In genomic region chr17:27797390-27798091, GRCh38 we compare ENCODE assay signal across 1 cellular context.
TF ChIP-seq lines count a peak whose summit lies in the region.

No MANE protein-coding gene starts in this region.

TF ChIP-seq in HepG2, 621 proteins besides CTCF, POLR2A, EP300 and RAD21 (continued from another document and continues in another):
- TF ChIP-seq REST (IDR thresholded peaks at IDR 0.05; ENCODE audit: borderline replicate concordance in 1 of 2, low read depth in 1 of 2, low read length in 2 of 2) (no peak), NFKB2 (CRISPR knock-in tag; IDR thresholded peaks at IDR 0.05; ENCODE audit: borderline replicate concordance) (no peak), MAFF (IDR thresholded peaks at IDR 0.05; ENCODE audit: low read depth, low read length) (no peak), GPBP1L1 (CRISPR knock-in tag; IDR thresholded peaks at IDR 0.05) (no peak), SRSF9 (IDR thresholded peaks at IDR 0.05; ENCODE audit: borderline replicate concordance, insufficient read depth, low read depth, low read length, poor library complexity, severe bottlenecking) (no peak), ZNF563 (CRISPR knock-in tag; IDR thresholded peaks at IDR 0.05) (no peak), ARID4A (CRISPR knock-in tag; IDR thresholded peaks at IDR 0.05; ENCODE audit: borderline replicate concordance) (no peak), CHD2 (IDR thresholded peaks at IDR 0.05; ENCODE audit: low read depth, low read length) (no peak), CC2D1A (CRISPR knock-in tag; IDR thresholded peaks at IDR 0.05) (no peak), ASH2L (IDR thresholded peaks at IDR 0.05; ENCODE audit: insufficient read length, low read depth, low read length) (no peak), CEBPG (CRISPR knock-in tag; IDR thresholded peaks at IDR 0.05) (no peak), HIVEP1 (CRISPR knock-in tag; IDR thresholded peaks at IDR 0.05) (no peak), CEBPB (IDR thresholded peaks at IDR 0.05; ENCODE audit: borderline replicate concordance, low read depth, low read length) (no peak), STAT6 (CRISPR knock-in tag; IDR thresholded peaks at IDR 0.05; ENCODE audit: borderline replicate concordance) (no peak), GFI1 (CRISPR knock-in tag; IDR thresholded peaks at IDR 0.05; ENCODE audit: borderline replicate concordance) (peak; percentile 58; the same call in 1 of the 2 replicates), MIXL1 (CRISPR knock-in tag; IDR thresholded peaks at IDR 0.05) (0 out of 2 replicates have a peak, but pooled peaks have one; percentile 30), NFATC3 (CRISPR knock-in tag; IDR thresholded peaks at IDR 0.05) (no peak), ZBTB21 (CRISPR knock-in tag; IDR thresholded peaks at IDR 0.05) (no peak), ZNF569 (CRISPR knock-in tag; IDR thresholded peaks at IDR 0.05; ENCODE audit: borderline replicate concordance) (no peak), ZNF879 (CRISPR knock-in tag; IDR thresholded peaks at IDR 0.05) (no peak), KMT2B (CRISPR knock-in tag; IDR thresholded peaks at IDR 0.05) (no peak), ZNF354B (CRISPR knock-in tag; IDR thresholded peaks at IDR 0.05) (no peak), PBX3 (CRISPR knock-in tag; IDR thresholded peaks at IDR 0.05; ENCODE audit: borderline replicate concordance) (no peak), MED8 (CRISPR knock-in tag; IDR thresholded peaks at IDR 0.05; ENCODE audit: insufficient replicate concordance) (no peak), GRHL1 (CRISPR knock-in tag; conservative IDR thresholded peaks at IDR 0.05) (no peak), TCF7L2 (IDR thresholded peaks at IDR 0.05; ENCODE audit: low read depth, low read length) (peak; percentile 65; the same call in 1 of the 2 replicates), GPN1 (CRISPR knock-in tag; IDR thresholded peaks at IDR 0.05; ENCODE audit: borderline replicate concordance) (no peak), ZMAT3 (CRISPR knock-in tag; conservative IDR thresholded peaks at IDR 0.05) (no peak), MTA1 (CRISPR knock-in tag; IDR thresholded peaks at IDR 0.05; ENCODE audit: borderline replicate concordance) (no peak), FOXO4 (CRISPR knock-in tag; conservative IDR thresholded peaks at IDR 0.05) (no peak), RARG (CRISPR knock-in tag; IDR thresholded peaks at IDR 0.05; ENCODE audit: low read depth) (no peak), ZNF263 (CRISPR knock-in tag; IDR thresholded peaks at IDR 0.05) (peak; percentile 88), FOSL2 (CRISPR knock-in tag; IDR thresholded peaks at IDR 0.05) (0 out of 2 replicates have a peak, but pooled peaks have one; percentile 11), MAX (IDR thresholded peaks at IDR 0.05) (no peak), ZNF446 (CRISPR knock-in tag; IDR thresholded peaks at IDR 0.05) (no peak), TIGD3 (CRISPR knock-in tag; IDR thresholded peaks at IDR 0.05; ENCODE audit: borderline replicate concordance) (no peak), YEATS2 (CRISPR knock-in tag; IDR thresholded peaks at IDR 0.05; ENCODE audit: borderline replicate concordance) (no peak), THAP9 (CRISPR knock-in tag; IDR thresholded peaks at IDR 0.05; ENCODE audit: borderline replicate concordance) (no peak), SRSF1 (optimal IDR thresholded peaks at IDR 0.05; ENCODE audit: low read depth, low read length) (no peak)
